17 cellular contexts compared by ENCODE assay signal in the genomic region with DNA sequence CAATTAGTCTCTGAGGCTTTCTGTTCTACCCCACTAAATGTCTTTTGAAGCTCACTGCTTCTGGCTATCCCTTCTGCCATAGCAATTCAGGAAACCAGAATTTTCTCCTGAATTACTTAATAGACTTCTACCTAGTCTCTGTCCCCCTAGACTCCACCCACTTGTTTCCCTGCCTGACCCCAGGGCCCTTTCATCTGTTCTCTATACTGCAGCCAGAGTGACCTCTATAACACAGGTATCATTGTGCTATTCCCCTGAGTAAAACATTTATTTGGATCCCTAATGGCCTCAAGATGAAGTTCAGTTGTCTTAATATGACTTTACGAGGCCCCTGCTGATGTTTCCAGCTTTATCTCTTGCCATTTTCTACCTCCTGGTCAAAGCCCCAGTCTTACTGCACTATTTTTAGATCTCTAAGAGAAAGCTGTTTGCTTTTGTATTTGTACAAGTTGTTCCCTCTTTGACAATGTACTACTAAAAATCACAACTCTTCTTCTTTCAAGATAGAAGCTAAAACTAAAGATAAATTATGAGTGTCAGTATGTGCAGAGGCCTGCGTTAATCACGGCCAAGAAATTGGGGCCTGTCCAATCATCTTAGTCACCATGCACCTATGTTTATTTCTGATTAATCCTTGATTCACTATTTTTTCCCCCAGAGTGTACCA. TPM values are rescaled to one million over a fixed set of nuclear protein-coding genes. Genes with fewer than 3 reads are reported as not detected.
DNase-seq lines count a peak whose midpoint lies in the region; TF ChIP-seq lines count a peak whose summit lies in the region.
"Had no signal": no experiment of that assay in that cellular context is flagged by ENCODE, and none has a peak within 500 bp of the region (broad histone marks: within the 10 kb centered on the region; RNA-seq: fewer than 3 reads in every experiment).

No MANE protein-coding gene starts in this region.

- H4K20me1 ChIP-seq in smooth muscle cell (ENCODE audit: low read depth) = no peaks in the 10 kb centered on the region

- H3K36me3 ChIP-seq in mesenchymal stem cell (ENCODE audit: control insufficient read depth in 1 of 2, insufficient read depth in 2 of 2, low read depth in 1 of 2, low read length in 2 of 2) (no peaks in the 10 kb centered on the region), smooth muscle cell (ENCODE audit: low read depth) (no peaks in the 10 kb centered on the region)
- no peaks in the 10 kb centered on the region for H3K36me3 ChIP-seq in CD4-positive, alpha-beta memory T cell (ENCODE audit: insufficient read depth, low read length)
- H3K36me3 ChIP-seq: gastrocnemius medialis, upper lobe of left lung had no signal

- H3K4me1 Mint-ChIP-seq in CD4-positive, alpha-beta memory T cell = no peaks in the 10 kb centered on the region

- no peak overlapping the region for H3K18ac ChIP-seq in mesenchymal stem cell (ENCODE audit: low read depth in 1 of 2, low read length in 2 of 2)

- H3K4me3 ChIP-seq in fibroblast of mammary gland (ENCODE audit: control insufficient read depth, low read depth, low read length) = no peak overlapping the region
- H3K4me3 ChIP-seq in mesenchymal stem cell (ENCODE audit: insufficient read depth in 1 of 2, low read depth in 1 of 2, low read length in 2 of 2) = no peak overlapping the region
- H3K4me3 ChIP-seq in CD4-positive, alpha-beta memory T cell (ENCODE audit: low read length in 2 of 2) = no peak overlapping the region
- no peak overlapping the region for H3K4me3 ChIP-seq in smooth muscle cell
- H3K4me3 ChIP-seq: gastrocnemius medialis, upper lobe of left lung had no signal

- no peak overlapping the region for H3K4me2 ChIP-seq in mesenchymal stem cell (ENCODE audit: low read length, poor library complexity, severe bottlenecking)
- no peak overlapping the region for H3K4me2 ChIP-seq in smooth muscle cell

- H3K9ac ChIP-seq in mesenchymal stem cell (ENCODE audit: low read length) (no peak overlapping the region), smooth muscle cell (ENCODE audit: low read depth) (no peak overlapping the region)

- no peak overlapping the region for H2BK5ac ChIP-seq in mesenchymal stem cell (ENCODE audit: low read depth, low read length, poor library complexity, severe bottlenecking)

- DNase-seq in EH (ENCODE audit: low read depth) (peak; percentile 6), RPMI7951 (ENCODE audit: low read depth) (peak; percentile 3), fibroblast of mammary gland (ENCODE audit: low read depth) (peak; percentile 72), mesenchymal stem cell (peak; percentile 7), smooth muscle cell (lab: John Stamatoyannopoulos, UW; ENCODE audit: unreplicated experiment) (no peak)
- no peak for DNase-seq in CD4-positive, alpha-beta memory T cell
- no peak for DNase-seq in stimulated activated naive CD4-positive, alpha-beta T cell (lab: John Stamatoyannopoulos, UW)
- no peak for DNase-seq in effector CD4-positive, alpha-beta T cell
- DNase-seq: activated B cell treated with CpG ODN at 0.5 μM for 24 hours; activated effector memory CD4-positive, alpha-beta T cell treated with anti-CD3 and anti-CD28 coated beads, Interleukin-2, amount 50 U/mL, for 16 hours; Caco-2; gastrocnemius medialis; GDM1; T-helper 1 cell; upper lobe of left lung had no signal

- no peaks in the 10 kb centered on the region for H3K9me3 Mint-ChIP-seq in CD4-positive, alpha-beta memory T cell
- H3K9me3 Mint-ChIP-seq: activated B cell treated with CpG ODN at 0.5 μM for 24 hours, IgD-negative memory B cell, mesothelial cell of epicardium had no signal

- no peak overlapping the region for H3K4ac ChIP-seq in mesenchymal stem cell (ENCODE audit: low read depth in 1 of 2, low read length in 2 of 2)

- H3K4me1 ChIP-seq in mesenchymal stem cell (ENCODE audit: control insufficient read depth, insufficient read depth, low read depth, low read length) (no peaks in the 10 kb centered on the region), smooth muscle cell (ENCODE audit: low read depth) (no peaks in the 10 kb centered on the region)
- no peaks in the 10 kb centered on the region for H3K4me1 ChIP-seq in CD4-positive, alpha-beta memory T cell (ENCODE audit: insufficient read depth, low read length)
- H3K4me1 ChIP-seq: Caco-2, upper lobe of left lung had no signal

- H4K91ac ChIP-seq in mesenchymal stem cell (ENCODE audit: low read length) = no peak overlapping the region

- TF ChIP-seq CTCF in fibroblast of mammary gland (conservative IDR thresholded peaks at IDR 0.05; ENCODE audit: control insufficient read depth, insufficient read depth, low read depth, low read length) (no peak), smooth muscle cell (IDR thresholded peaks at IDR 0.05; ENCODE audit: borderline replicate concordance, insufficient read depth, poor library complexity, severe bottlenecking) (no peak)

- no peaks in the 10 kb centered on the region for H3F3A ChIP-seq in smooth muscle cell (ENCODE audit: low read depth)

- H2AK5ac ChIP-seq in mesenchymal stem cell (ENCODE audit: low read length, severe bottlenecking) = no peak overlapping the region

- H3K9me3 ChIP-seq in mesenchymal stem cell (ENCODE audit: control insufficient read depth, low read length) (no peaks in the 10 kb centered on the region), smooth muscle cell (replicated peaks; ENCODE audit: low read depth) (no peaks in the 10 kb centered on the region)
- no peaks in the 10 kb centered on the region for H3K9me3 ChIP-seq in CD4-positive, alpha-beta memory T cell (ENCODE audit: control insufficient read depth in 1 of 2, low read length in 2 of 2)
- H3K9me3 ChIP-seq: Caco-2, gastrocnemius medialis, upper lobe of left lung had no signal

- H4K8ac ChIP-seq in mesenchymal stem cell (ENCODE audit: low read length) = no peak overlapping the region

- H3K79me1 ChIP-seq in mesenchymal stem cell (replicated peaks; ENCODE audit: low read length, poor library complexity, severe bottlenecking) = peaks cover 2% of the 10 kb centered on the region

- H2BK15ac ChIP-seq in mesenchymal stem cell (ENCODE audit: low read depth, poor library complexity, severe bottlenecking) = no peak overlapping the region

- 90% methylated on average over 2 of the region's 3 CpGs for WGBS in mesenchymal stem cell
- WGBS in smooth muscle cell (ENCODE audit: low lambda C conversion rate) = 92% methylated on average over 3 of the region's 3 CpGs

- H3K36me3 Mint-ChIP-seq in CD4-positive, alpha-beta memory T cell = peaks cover 2 to 3% of the 10 kb centered on the region in 2 donors
- H3K36me3 Mint-ChIP-seq: mesothelial cell of epicardium had no signal

- no peak overlapping the region for H2BK120ac ChIP-seq in mesenchymal stem cell (ENCODE audit: low read depth, low read length)

- H3K27me3 ChIP-seq in mesenchymal stem cell (ENCODE audit: control insufficient read depth in 1 of 2, insufficient read depth in 1 of 2, low read length in 2 of 2) (no peaks in the 10 kb centered on the region), smooth muscle cell (ENCODE audit: low read depth) (no peaks in the 10 kb centered on the region)
- H3K27me3 ChIP-seq in CD4-positive, alpha-beta memory T cell (ENCODE audit: insufficient read depth, low read length) = no peaks in the 10 kb centered on the region
- H3K27me3 ChIP-seq: gastrocnemius medialis, upper lobe of left lung had no signal

- H3K4me3 Mint-ChIP-seq in CD4-positive, alpha-beta memory T cell = no peak overlapping the region
- H3K4me3 Mint-ChIP-seq: activated B cell treated with CpG ODN at 0.5 μM for 24 hours, IgD-negative memory B cell, mesothelial cell of epicardium had no signal

- no peak overlapping the region for H3K14ac ChIP-seq in mesenchymal stem cell (ENCODE audit: low read length in 2 of 2)

- H2BK12ac ChIP-seq in mesenchymal stem cell (ENCODE audit: low read length in 2 of 2) = no peak overlapping the region

- no peak overlapping the region for H3K27ac Mint-ChIP-seq in CD4-positive, alpha-beta memory T cell
- H3K27ac Mint-ChIP-seq: activated B cell treated with CpG ODN at 0.5 μM for 24 hours, IgD-negative memory B cell, mesothelial cell of epicardium had no signal

- H3K27me3 Mint-ChIP-seq in CD4-positive, alpha-beta memory T cell = no peaks in the 10 kb centered on the region
- H3K27me3 Mint-ChIP-seq: activated B cell treated with CpG ODN at 0.5 μM for 24 hours, IgD-negative memory B cell had no signal

- no peak overlapping the region for H3K23ac ChIP-seq in mesenchymal stem cell (ENCODE audit: low read length in 2 of 2)

- POLR2A ChIA-PET in CD4-positive, alpha-beta memory T cell (lab: Charles Lee; ENCODE audit: partially characterized antibody) = no interaction called here

- no peaks in the 10 kb centered on the region for H3K79me2 ChIP-seq in smooth muscle cell (ENCODE audit: low read depth)

- no peak overlapping the region for H2AFZ ChIP-seq in mesenchymal stem cell (ENCODE audit: low read depth, low read length)
- H2AFZ ChIP-seq in smooth muscle cell (ENCODE audit: low read depth) = no peak overlapping the region

- intact Hi-C loops in CD4-positive, alpha-beta memory T cell (cut with micrococcal nuclease) = no loop called here

- CTCF ChIA-PET in CD4-positive, alpha-beta memory T cell (lab: Charles Lee; ENCODE audit: partially characterized antibody) = no interaction called here

- H3K27ac ChIP-seq in mesenchymal stem cell (ENCODE audit: low read length, poor library complexity, severe bottlenecking) = no peak overlapping the region
- no peak overlapping the region for H3K27ac ChIP-seq in CD4-positive, alpha-beta memory T cell (ENCODE audit: low read depth, low read length)
- no peak overlapping the region for H3K27ac ChIP-seq in smooth muscle cell (ENCODE audit: low read depth)
- H3K27ac ChIP-seq: gastrocnemius medialis, upper lobe of left lung had no signal

RNA-seq across cellular contexts. Expression of a gene that starts 54.5 kb away (rescaled TPM):
- total RNA-seq in RPMI7951 (2014; rRNA removed; shearing (Covaris generic)) = 12.0 and 16.7 TPM in 2 replicates
- polyA plus RNA-seq in mesenchymal stem cell (2013, experiment 1 of 2) = 59.9 TPM
- 62.4 TPM for polyA plus RNA-seq in mesenchymal stem cell (2013, experiment 2 of 2)
- 1 to 10 TPM; 3.3 to 3.5 TPM for total RNA-seq in CD4-positive, alpha-beta memory T cell
- polyA plus RNA-seq in CD4-positive, alpha-beta memory T cell = 1 to 10 TPM; 1.2 to 1.6 TPM
- 347 and 400 TPM in 2 replicates for total RNA-seq in smooth muscle cell
- polyA plus RNA-seq in smooth muscle cell = 140 and 144 TPM in 2 replicates

Comparison
In these comparisons a context has a peak if more than half of its experiments do, and no peak if none do; other contexts are left out.
1. DNase-seq: peak in EH (single experiment), RPMI7951 (single experiment), fibroblast of mammary gland (single experiment) and mesenchymal stem cell (single experiment); none in CD4-positive, alpha-beta memory T cell (0 of 5), stimulated activated naive CD4-positive, alpha-beta T cell (0 of 6), smooth muscle cell (single experiment) and effector CD4-positive, alpha-beta T cell (single experiment).
2. RNA of a gene that starts 54.5 kb away (total RNA-seq): 347 to 400 TPM in smooth muscle cell; 12.0 to 16.7 TPM in RPMI7951 and 3.3 to 3.5 TPM in CD4-positive, alpha-beta memory T cell; every median in the first group is over 10 times any median in the second.